9 cellular contexts compared by ENCODE assay signal in genomic region chr15:73996939-73997338, GRCh38. TPM values are rescaled to one million over a fixed set of nuclear protein-coding genes. Genes with fewer than 3 reads are reported as not detected.
DNase-seq lines count a peak whose midpoint lies in the region; ATAC-seq and TF ChIP-seq lines count a peak whose summit lies in the region.
"Had no signal": no experiment of that assay in that cellular context is flagged by ENCODE, and none has a peak within 500 bp of the region (broad histone marks: within the 10 kb centered on the region; RNA-seq: fewer than 3 reads in every experiment).

No MANE protein-coding gene starts in this region.

- peak overlapping the region; percentile 89 to 95 for H3K27ac Mint-ChIP-seq in natural killer cell

- DNase-seq in NCI-H2029 (lab: John Stamatoyannopoulos, UW) (peak; percentile 54), NCI-H2029 treated with DMSO at 0.1 percent for 48 hours (lab: John Stamatoyannopoulos, UW) (no peak), NOMO-1 treated with DMSO at 0.1 percent for 48 hours (lab: John Stamatoyannopoulos, UW; ENCODE audit: unreplicated experiment) (peak; percentile 56), choroid plexus epithelial cell (ENCODE audit: low read depth) (peak; percentile 72), natural killer cell (no peak), mesenteric fat pad (ENCODE audit: low spot score) (no peak)

- H3K4me3 ChIP-seq in choroid plexus epithelial cell (ENCODE audit: low read depth, low read length), result peak overlapping the region; percentile 93
- H3K4me3 ChIP-seq: A549 had no signal

- H3K4me1 Mint-ChIP-seq in natural killer cell, result peaks cover 59 to 70% of the 10 kb centered on the region in 2 donors

- no peak for ATAC-seq in natural killer cell
- ATAC-seq in HG03520 (IDR thresholded peaks at IDR 0.05; ENCODE audit: unreplicated experiment), result no peak
- no peak for ATAC-seq in HG03342 (IDR thresholded peaks at IDR 0.05; ENCODE audit: unreplicated experiment)
- ATAC-seq: A549 had no signal

- intact Hi-C loops in natural killer cell (cut with micrococcal nuclease), result no loop called here

- H3K36me3 Mint-ChIP-seq in natural killer cell, result no peaks in the 10 kb centered on the region

- TF ChIP-seq CTCF in choroid plexus epithelial cell (conservative IDR thresholded peaks at IDR 0.05; ENCODE audit: low read depth, low read length) (no peak), natural killer cell (IDR thresholded peaks at IDR 0.05) (no peak)

- no peaks in the 10 kb centered on the region for H3K9me3 Mint-ChIP-seq in natural killer cell

- no peaks in the 10 kb centered on the region for H3K27me3 Mint-ChIP-seq in natural killer cell (ENCODE audit: low read depth in 2 of 2)

- peak overlapping the region; percentile 99 for H3K4me3 Mint-ChIP-seq in natural killer cell

RNA-seq across cellular contexts. Expression of gene PML, which starts 2.4 kb away (rescaled TPM):
- total RNA-seq in natural killer cell, result 10 to 100 TPM; 65.8 to 68.7 (median 67.6) TPM
- total RNA-seq in mesenteric fat pad, result 92.3 TPM

RNA-seq across cellular contexts. Expression of gene STOML1, which starts 4.8 kb away (rescaled TPM):
- total RNA-seq in natural killer cell (1 to 10 TPM; 5.6 to 8.2 (median 7.0) TPM), mesenteric fat pad (18.6 TPM)

Comparison
In these comparisons a context has a peak if more than half of its experiments do, and no peak if none do; other contexts are left out.
1. DNase-seq: peak in NCI-H2029 (single experiment), NOMO-1 treated with DMSO at 0.1 percent for 48 hours (single experiment) and choroid plexus epithelial cell (single experiment); none in NCI-H2029 treated with DMSO at 0.1 percent for 48 hours (single experiment), natural killer cell (single experiment) and mesenteric fat pad (single experiment).